Comparison of ENCODE assay signal across 13 cellular contexts in genomic region chr21:29092102-29092959, GRCh38. TPM values are rescaled to one million over a fixed set of nuclear protein-coding genes. Genes with fewer than 3 reads are reported as not detected.
DNase-seq lines count a peak whose midpoint lies in the region; ATAC-seq, FAIRE-seq and TF ChIP-seq lines count a peak whose summit lies in the region.
"Had no signal": no experiment of that assay in that cellular context is flagged by ENCODE, and none has a peak within 500 bp of the region (broad histone marks: within the 10 kb centered on the region; RNA-seq: fewer than 3 reads in every experiment).

No MANE protein-coding gene starts in this region.

- no peak for DNase-seq in heart right ventricle
- no peak for DNase-seq in left ventricle myocardium inferior
- no peak for DNase-seq in GM12878 (ENCODE audit: low read depth, low spot score)
- DNase-seq in HepG2 (ENCODE audit: low spot score) = no peak
- no peak for DNase-seq in NCI-H2107 (lab: John Stamatoyannopoulos, UW)
- no peak for DNase-seq in AG08396 (ENCODE audit: low spot score)
- no peak for DNase-seq in kidney
- DNase-seq: amniotic stem cell, SW 1271 had no signal

- intact Hi-C loops in heart right ventricle (cut with DNase I) = loop anchor here in 8 of 10 donors (5.0 to 10.0 kb wide), 9 partner anchors 35 to 760 kb away; no protein-coding TSS in a partner anchor
- intact Hi-C loops in left ventricle myocardium inferior (cut with micrococcal nuclease) = loop anchor here (10.0 kb wide), 1 partner anchor 52 kb away; no protein-coding TSS in a partner anchor
- intact Hi-C loops in GM12878 (cut with micrococcal nuclease; ENCODE audit: unreplicated experiment) = loop anchor here (10.0 kb wide), 1 partner anchor 382 kb away; no protein-coding TSS in a partner anchor
- intact Hi-C loops in HepG2 (cut with micrococcal nuclease; ENCODE audit: unreplicated experiment) = loop anchor here (10.0 kb wide), 1 partner anchor 382 kb away; no protein-coding TSS in a partner anchor
- intact Hi-C loops in kidney (cut with DNase I) = loop anchor here (10.0 kb wide), 1 partner anchor 282 kb away; no protein-coding TSS in a partner anchor

- BruUV-seq in GM12878 (replicated peaks; lab: Mats Ljungman, UMichigan) (no TSS peak), HepG2 (replicated peaks; lab: Mats Ljungman, UMichigan) (no TSS peak)

- RAD21 ChIA-PET in GM12878 (lab: Charles Lee; ENCODE audit: unreplicated experiment) = interaction anchor here (0.7 to 8.6 kb wide), 6 partner anchors 10 to 284 kb away, joined by 3 to 85 read pairs (median 5); no protein-coding TSS in a partner anchor

- H3K27me3 ChIP-seq in heart right ventricle = no peaks in the 10 kb centered on the region
- no peaks in the 10 kb centered on the region for H3K27me3 ChIP-seq in left ventricle myocardium inferior (ENCODE audit: low read depth)
- H3K27me3 ChIP-seq in GM12878 (replicated peaks in 1 of 2; ENCODE audit: control insufficient read depth in 2 of 2, insufficient read depth in 2 of 2, low read length in 1 of 2) = no peaks in the 10 kb centered on the region
- no peaks in the 10 kb centered on the region for H3K27me3 ChIP-seq in HepG2 (ENCODE audit: control insufficient read depth in 1 of 2, insufficient read depth in 2 of 2, low read length in 2 of 2)
- H3K27me3 ChIP-seq: esophagus muscularis mucosa had no signal

- H2AFZ ChIP-seq in GM12878 (ENCODE audit: control insufficient read depth, low read depth, low read length) (no peak overlapping the region), HepG2 (ENCODE audit: low read length) (peak overlapping the region; percentile 51)

- H4K20me1 ChIP-seq in GM12878 (ENCODE audit: control insufficient read depth, insufficient read depth) (no peaks in the 10 kb centered on the region), HepG2 (ENCODE audit: insufficient read depth, low read length) (no peaks in the 10 kb centered on the region)

- ATAC-seq in heart right ventricle = peak in 6 of 8 donors; percentile 19 to 59 (median 28)
- ATAC-seq in GM12878 = no peak
- peak; percentile 85 for ATAC-seq in HepG2
- ATAC-seq in GM21619 (IDR thresholded peaks at IDR 0.05; ENCODE audit: unreplicated experiment) = no peak

- H3K4me1 ChIP-seq in heart right ventricle (peaks cover 0 to 40% (median 0%) of the 10 kb centered on the region in 9 donors), left ventricle myocardium inferior (peaks cover 8% of the 10 kb centered on the region), GM12878 (ENCODE audit: control insufficient read depth, insufficient read depth, low read length) (no peaks in the 10 kb centered on the region), HepG2 (ENCODE audit: insufficient read depth, low read length) (peaks cover 17% of the 10 kb centered on the region), kidney (ENCODE audit: control insufficient read depth in 1 of 2, insufficient read depth in 1 of 2, low read depth in 1 of 2, low read length in 2 of 2) (no peaks in the 10 kb centered on the region)

- peak overlapping the region in 3 of 10 donors; percentile 10 to 39 (median 29) for H3K27ac ChIP-seq in heart right ventricle
- H3K27ac ChIP-seq in left ventricle myocardium inferior (replicated peaks) = no peak overlapping the region
- H3K27ac ChIP-seq in GM12878 (ENCODE audit: control insufficient read depth, insufficient read depth) = no peak overlapping the region
- no peak overlapping the region for H3K27ac ChIP-seq in HepG2 (ENCODE audit: extremely low read length, insufficient read depth, low read length)
- H3K27ac ChIP-seq in kidney (ENCODE audit: low read depth in 2 of 2, low read length in 2 of 2) = no peak overlapping the region
- H3K27ac ChIP-seq: esophagus muscularis mucosa, HL-60 had no signal

- POLR2A ChIA-PET in GM12878 (lab: Charles Lee) = no interaction called here
- POLR2A ChIA-PET in HepG2 (lab: Yijun Ruan, JAX) = interaction anchor here (1.4 kb wide), 1 partner anchor 18 kb away, joined by 6 read pairs; no protein-coding TSS in a partner anchor

- CTCF ChIA-PET in GM12878 (lab: Yijun Ruan, JAX) = interaction anchor here (0.7 to 12.5 kb wide), 6 partner anchors 10 to 280 kb away, joined by 3 to 235 read pairs (median 4); no protein-coding TSS in a partner anchor
- CTCF ChIA-PET in HepG2 (lab: Yijun Ruan, JAX; ENCODE audit: low intra/inter-chr PET ratio, low total read pairs) = no interaction called here

- FAIRE-seq in GM12878 (lab: Jason Lieb, UNC) (no peak), HepG2 (lab: Jason Lieb, UNC) (no peak), kidney (lab: Jason Lieb, UNC) (no peak)

- TF ChIP-seq POLR2A in GM12878 (IDR thresholded peaks at IDR 0.05; ENCODE audit: low read depth, low read length) (no peak), HepG2 (IDR thresholded peaks at IDR 0.05; ENCODE audit: insufficient read depth in 1 of 2, low read depth in 2 of 2, low read length in 2 of 2) (no peak)

- H3K4me3 ChIP-seq in heart right ventricle = no peak overlapping the region
- no peak overlapping the region for H3K4me3 ChIP-seq in left ventricle myocardium inferior
- H3K4me3 ChIP-seq in GM12878 = no peak overlapping the region
- H3K4me3 ChIP-seq in HepG2 (replicated peaks in 1 of 3; ENCODE audit: insufficient read depth in 1 of 3, low read depth in 2 of 3, low read length in 3 of 3) = peak overlapping the region in 1 of 3 experiments; percentile 50; a peak in 2 of 6 replicates
- no peak overlapping the region for H3K4me3 ChIP-seq in kidney (ENCODE audit: low read length in 2 of 2)
- H3K4me3 ChIP-seq: esophagus muscularis mucosa, lung had no signal

- WGBS in heart right ventricle, 2 donors = 56 to 67% methylated on average over 9 of the region's 9 CpGs
- 44% methylated on average over 9 of the region's 9 CpGs for WGBS in GM12878 (ENCODE audit: insufficient coverage, insufficient replicate concordance, low lambda C conversion rate, missing lambda C conversion rate)
- WGBS in HepG2 (ENCODE audit: low lambda C conversion rate) = 7% methylated on average over 9 of the region's 9 CpGs

- H3K79me2 ChIP-seq in GM12878 (ENCODE audit: control insufficient read depth, insufficient read depth, low read length) (no peaks in the 10 kb centered on the region), HepG2 (ENCODE audit: insufficient read depth, low read length) (no peaks in the 10 kb centered on the region)

- TF ChIP-seq EP300 in GM12878 (IDR thresholded peaks at IDR 0.05; ENCODE audit: borderline replicate concordance in 1 of 2, control insufficient read depth in 1 of 2, low read depth in 2 of 2, low read length in 2 of 2) (no peak), HepG2 (IDR thresholded peaks at IDR 0.05; ENCODE audit: low read depth in 2 of 2, low read length in 2 of 2) (no peak), HepG2 (CRISPR knock-in tag; IDR thresholded peaks at IDR 0.05; ENCODE audit: borderline replicate concordance) (no peak)

- in situ Hi-C loops in GM12878 (cut with MboI) (no loop called here), HepG2 (cut with HindIII; ENCODE audit: extremely low pct_ligation_motif_present, low pct_unique_long_range_greater_than_20kb) (loop anchor here (25.0 kb wide), 2 partner anchors 745 to 1995 kb away; no protein-coding TSS in a partner anchor)

- H3K9ac ChIP-seq in GM12878 (ENCODE audit: control insufficient read depth, insufficient read depth, low read length) (no peak overlapping the region), HepG2 (ENCODE audit: insufficient read depth, low read depth, low read length) (peak overlapping the region; percentile 9; the same call in 1 of the 2 replicates), kidney (ENCODE audit: low read length in 2 of 2) (no peak overlapping the region)

- TF ChIP-seq RAD21 in GM12878 (IDR thresholded peaks at IDR 0.05; ENCODE audit: insufficient read depth, low read depth, low read length) (peak; percentile 38), HepG2 (CRISPR knock-in tag; IDR thresholded peaks at IDR 0.05) (no peak)

- no peak for TF ChIP-seq CTCF in heart right ventricle (IDR thresholded peaks at IDR 0.05)
- TF ChIP-seq CTCF in left ventricle myocardium inferior (IDR thresholded peaks at IDR 0.05; ENCODE audit: borderline replicate concordance) = no peak
- 0 out of 6 replicates have a peak, but pooled peaks of 1 of the 3 experiments have one; percentile 14 for TF ChIP-seq CTCF in GM12878 (IDR thresholded peaks at IDR 0.05 in 2 of 3, conservative IDR thresholded peaks at IDR 0.05 in 1 of 3; ENCODE audit: control insufficient read depth in 2 of 3, extremely low read depth in 1 of 3, insufficient read depth in 1 of 3, low read depth in 3 of 3, low read length in 3 of 3)
- no peak for TF ChIP-seq CTCF in HepG2 (CRISPR knock-in tag; IDR thresholded peaks at IDR 0.05)
- TF ChIP-seq CTCF in kidney (IDR thresholded peaks at IDR 0.05; ENCODE audit: borderline replicate concordance, extremely low read depth, insufficient read depth) = no peak

- H3K36me3 ChIP-seq in heart right ventricle = peaks cover 0 to 3% (median 0%) of the 10 kb centered on the region in 9 donors
- H3K36me3 ChIP-seq in left ventricle myocardium inferior = no peaks in the 10 kb centered on the region
- H3K36me3 ChIP-seq in GM12878 (ENCODE audit: control insufficient read depth in 2 of 2, insufficient read depth in 2 of 2, low read length in 1 of 2) = peaks cover 0 to 4% of the 10 kb centered on the region in 2 experiments; a peak in 1 of 4 replicates
- H3K36me3 ChIP-seq in HepG2 (replicated peaks in 1 of 2; ENCODE audit: control insufficient read depth in 1 of 2, insufficient read depth in 2 of 2, low read length in 2 of 2) = no peaks in the 10 kb centered on the region
- no peaks in the 10 kb centered on the region for H3K36me3 ChIP-seq in kidney (ENCODE audit: control insufficient read depth in 1 of 2, insufficient read depth in 2 of 2, low read length in 2 of 2)

- no peak overlapping the region for H3K4me2 ChIP-seq in GM12878 (ENCODE audit: control insufficient read depth, insufficient read depth)
- peak overlapping the region; percentile 77 for H3K4me2 ChIP-seq in HepG2 (ENCODE audit: low read depth, low read length)

- H3K9me3 ChIP-seq in heart right ventricle (peaks cover 0 to 5% (median 0%) of the 10 kb centered on the region in 11 donors), left ventricle myocardium inferior (replicated peaks) (no peaks in the 10 kb centered on the region), GM12878 (replicated peaks; ENCODE audit: control insufficient read depth, insufficient read depth, low read length) (no peaks in the 10 kb centered on the region), HepG2 (ENCODE audit: low read length) (no peaks in the 10 kb centered on the region), kidney (ENCODE audit: control insufficient read depth in 1 of 2, low read length in 2 of 2) (no peaks in the 10 kb centered on the region)
- H3K9me3 ChIP-seq: esophagus muscularis mucosa had no signal

- SMC1A ChIA-PET in GM12878 (lab: Charles Lee; ENCODE audit: uncharacterized antibody, unreplicated experiment) = interaction anchor here (0.8 to 10.3 kb wide), 20 partner anchors 10 to 384 kb away, joined by 3 to 114 read pairs (median 4); no protein-coding TSS in a partner anchor

RNA-seq across cellular contexts. Expression of gene CCT8, which starts 18.9 kb away (rescaled TPM):
- 100 to 1,000 TPM in 7 of 10 donors, 10 to 100 TPM in 3; 90.0 to 126 (median 112) TPM for total RNA-seq in heart right ventricle
- polyA plus RNA-seq in heart right ventricle = 100 to 1,000 TPM in 1 of 2 donors, 10 to 100 TPM in 1; 75.6 to 156 TPM
- 104 TPM for total RNA-seq in left ventricle myocardium inferior
- 130 and 142 TPM in 2 replicates for total RNA-seq in GM12878 (2013; cell fraction: nucleolus; rRNA removed)
- total RNA-seq in GM12878 (2014; rRNA removed) = 321 and 373 TPM in 2 replicates
- 454 and 466 TPM in 2 replicates for total RNA-seq in GM12878 (2014; rRNA removed; fragmentation: Illumina TruSeq; extraction: Trizol)
- 343 and 351 TPM in 2 replicates for total RNA-seq in GM12878 (2021)
- 233 TPM for polyA plus RNA-seq in GM12878 (2011; ENCODE audit: low read depth)
- polyA plus RNA-seq in GM12878 (2011; rRNA removed) = 402 and 618 TPM in 2 replicates
- polyA plus RNA-seq in GM12878 (2011; cell fraction: cytosol; rRNA removed) = 184 and 218 TPM in 2 replicates
- 162 and 191 TPM in 2 replicates for polyA plus RNA-seq in GM12878 (2011; cell fraction: nucleus; rRNA removed)
- polyA plus RNA-seq in GM12878 (2012) = 301 and 379 TPM in 2 replicates
- polyA plus RNA-seq in GM12878 (2014; fragmentation: Illumina TruSeq; extraction: Trizol) = 476 and 541 TPM in 2 replicates
- polyA plus RNA-seq in GM12878 (2014; fragmentation: Nextera tagmentation; extraction: Ambion mirVana) = 100 to 1,000 TPM; 510 to 696 TPM
- 293 and 348 TPM in 2 replicates for polyA plus RNA-seq in GM12878 (2014; rRNA removed)
- 100 to 1,000 TPM; 515 TPM for polyA plus RNA-seq in GM12878 (2016; fragmentation: Nextera tagmentation; extraction: Ambion mirVana)
- 267 and 316 TPM in 2 replicates for polyA minus RNA-seq in GM12878 (2011; rRNA and poly(A)+ RNA removed)
- polyA minus RNA-seq in GM12878 (2011; cell fraction: cytosol; rRNA and poly(A)+ RNA removed) = 119 and 142 TPM in 2 replicates
- 56.3 and 75.4 TPM in 2 replicates for polyA minus RNA-seq in GM12878 (2011; cell fraction: nucleus; rRNA and poly(A)+ RNA removed)
- 325 and 538 TPM in 2 replicates for total RNA-seq in HepG2 (2016; rRNA removed; fragmentation: Illumina TruSeq; extraction: Trizol)
- total RNA-seq in HepG2 (2016; cell fraction: cytosol; rRNA removed; fragmentation: Illumina TruSeq; extraction: Trizol; ENCODE audit: low read depth) = 81.4 and 96.3 TPM in 2 replicates
- total RNA-seq in HepG2 (2016; cell fraction: insoluble cytoplasmic fraction; rRNA removed; fragmentation: Illumina TruSeq; extraction: Trizol) = 336 and 530 TPM in 2 replicates
- total RNA-seq in HepG2 (2016; cell fraction: membrane; rRNA removed; fragmentation: Illumina TruSeq; extraction: Trizol) = 134 and 165 TPM in 2 replicates
- 137 and 155 TPM in 2 replicates for total RNA-seq in HepG2 (2016; cell fraction: nucleus; rRNA removed; fragmentation: Illumina TruSeq; extraction: Trizol)
- 87.0 and 127 TPM in 2 replicates for polyA plus RNA-seq in HepG2 (2011; rRNA removed)
- 80.0 and 97.4 TPM in 2 replicates for polyA plus RNA-seq in HepG2 (2011; cell fraction: cytosol; rRNA removed)
- polyA plus RNA-seq in HepG2 (2011; cell fraction: nucleus; rRNA removed) = 53.9 and 70.6 TPM in 2 replicates
- 174 and 217 TPM in 2 replicates for polyA plus RNA-seq in HepG2 (2012)
- 45.9 and 52.2 TPM in 2 replicates for polyA plus RNA-seq in HepG2 (2016; cell fraction: cytosol; fragmentation: Illumina TruSeq; extraction: Trizol; ENCODE audit: low read depth)
- 406 and 427 TPM in 2 replicates for polyA plus RNA-seq in HepG2 (2016; cell fraction: insoluble cytoplasmic fraction; fragmentation: Illumina TruSeq; extraction: Trizol; ENCODE audit: low read depth)
- 80.8 and 98.2 TPM in 2 replicates for polyA plus RNA-seq in HepG2 (2016; cell fraction: membrane; fragmentation: Illumina TruSeq; extraction: Trizol; ENCODE audit: low read depth)
- polyA plus RNA-seq in HepG2 (2016; cell fraction: nucleus; fragmentation: Illumina TruSeq; extraction: Trizol; ENCODE audit: insufficient read depth, low read depth) = 196 and 213 TPM in 2 replicates
- polyA minus RNA-seq in HepG2 (2011; rRNA and poly(A)+ RNA removed; ENCODE audit: low replicate concordance) = 56.7 and 122 TPM in 2 replicates
- 110 and 112 TPM in 2 replicates for polyA minus RNA-seq in HepG2 (2011; cell fraction: cytosol; rRNA and poly(A)+ RNA removed)
- 74.0 and 108 TPM in 2 replicates for polyA minus RNA-seq in HepG2 (2011; cell fraction: nucleus; rRNA and poly(A)+ RNA removed)
- total RNA-seq in kidney = 101 TPM
- polyA plus RNA-seq in kidney (ENCODE audit: insufficient read depth, low read depth, low replicate concordance) = 119 TPM

RNA-seq across cellular contexts. Expression of gene MAP3K7CL, which starts 38.1 kb away (rescaled TPM):
- total RNA-seq in heart right ventricle (10 to 100 TPM in 3 of 10 donors, 1 to 10 TPM in 4, under 1 TPM in 3; 0.64 to 62.1 (median 4.3) TPM), left ventricle myocardium inferior (2.1 TPM), GM12878 (2014; rRNA removed) (5.6 TPM in 2 replicates), GM12878 (2014; rRNA removed; fragmentation: Illumina TruSeq; extraction: Trizol) (5.5 and 5.8 TPM in 2 replicates), GM12878 (2021) (6.2 and 7.7 TPM in 2 replicates), HepG2 (2016; rRNA removed; fragmentation: Illumina TruSeq; extraction: Trizol) (0.15 TPM in 1 of 2 replicates, not detected in the other), kidney (12.7 TPM)
- polyA plus RNA-seq in heart right ventricle (1 to 10 TPM; 2.6 to 3.2 TPM), GM12878 (2011; rRNA removed) (13.3 and 14.2 TPM in 2 replicates), GM12878 (2014; fragmentation: Illumina TruSeq; extraction: Trizol) (7.3 and 7.4 TPM in 2 replicates), GM12878 (2014; fragmentation: Nextera tagmentation; extraction: Ambion mirVana) (10 to 100 TPM; 13.1 to 19.7 TPM), GM12878 (2014; rRNA removed) (3.2 and 4.2 TPM in 2 replicates), GM12878 (2016; fragmentation: Nextera tagmentation; extraction: Ambion mirVana) (1 to 10 TPM; 4.2 to 5.8 TPM), HepG2 (2011; rRNA removed) (0.04 TPM in 1 of 2 replicates, not detected in the other), kidney (ENCODE audit: insufficient read depth, low read depth, low replicate concordance) (5.4 TPM)
- total RNA-seq in GM12878 (2013; cell fraction: nucleolus; rRNA removed) = 50.2 and 57.6 TPM in 2 replicates
- 6.5 TPM for polyA plus RNA-seq in GM12878 (2011; ENCODE audit: low read depth)
- 10.4 and 11.7 TPM in 2 replicates for polyA plus RNA-seq in GM12878 (2011; cell fraction: cytosol; rRNA removed)
- 21.8 and 26.7 TPM in 2 replicates for polyA plus RNA-seq in GM12878 (2011; cell fraction: nucleus; rRNA removed)
- 7.1 and 8.8 TPM in 2 replicates for polyA plus RNA-seq in GM12878 (2012)
- 15.2 and 16.9 TPM in 2 replicates for polyA minus RNA-seq in GM12878 (2011; rRNA and poly(A)+ RNA removed)
- polyA minus RNA-seq in GM12878 (2011; cell fraction: cytosol; rRNA and poly(A)+ RNA removed) = 2.9 and 6.9 TPM in 2 replicates
- polyA minus RNA-seq in GM12878 (2011; cell fraction: nucleus; rRNA and poly(A)+ RNA removed) = 16.3 and 29.5 TPM in 2 replicates
- total RNA-seq in HepG2 (2016; cell fraction: cytosol; rRNA removed; fragmentation: Illumina TruSeq; extraction: Trizol; ENCODE audit: low read depth) = not detected in 2 replicates
- 0.37 TPM in 1 of 2 replicates, not detected in the other for total RNA-seq in HepG2 (2016; cell fraction: insoluble cytoplasmic fraction; rRNA removed; fragmentation: Illumina TruSeq; extraction: Trizol)
- total RNA-seq in HepG2 (2016; cell fraction: membrane; rRNA removed; fragmentation: Illumina TruSeq; extraction: Trizol) = not detected in 2 replicates
- total RNA-seq in HepG2 (2016; cell fraction: nucleus; rRNA removed; fragmentation: Illumina TruSeq; extraction: Trizol) = not detected in 2 replicates
- polyA plus RNA-seq in HepG2 (2011; cell fraction: cytosol; rRNA removed) = 0.04 TPM in 1 of 2 replicates, not detected in the other
- not detected in 2 replicates for polyA plus RNA-seq in HepG2 (2011; cell fraction: nucleus; rRNA removed)
- polyA plus RNA-seq in HepG2 (2012) = not detected in 2 replicates
- polyA plus RNA-seq in HepG2 (2016; cell fraction: cytosol; fragmentation: Illumina TruSeq; extraction: Trizol; ENCODE audit: low read depth) = 0.18 TPM in 1 of 2 replicates, not detected in the other
- not detected in 2 replicates for polyA plus RNA-seq in HepG2 (2016; cell fraction: insoluble cytoplasmic fraction; fragmentation: Illumina TruSeq; extraction: Trizol; ENCODE audit: low read depth)
- 0.13 and 0.19 TPM in 2 replicates for polyA plus RNA-seq in HepG2 (2016; cell fraction: membrane; fragmentation: Illumina TruSeq; extraction: Trizol; ENCODE audit: low read depth)
- polyA plus RNA-seq in HepG2 (2016; cell fraction: nucleus; fragmentation: Illumina TruSeq; extraction: Trizol; ENCODE audit: insufficient read depth, low read depth) = not detected in 2 replicates
- 5.5 TPM in 1 of 2 replicates, not detected in the other for polyA minus RNA-seq in HepG2 (2011; rRNA and poly(A)+ RNA removed; ENCODE audit: low replicate concordance)
- polyA minus RNA-seq in HepG2 (2011; cell fraction: cytosol; rRNA and poly(A)+ RNA removed) = not detected in 2 replicates
- polyA minus RNA-seq in HepG2 (2011; cell fraction: nucleus; rRNA and poly(A)+ RNA removed) = not detected in 2 replicates

Comparison
In these comparisons a context has a peak if more than half of its experiments do, and no peak if none do; other contexts are left out.
1. ATAC-seq: peak in heart right ventricle (6 of 8) and HepG2 (single experiment); none in GM12878 (single experiment) and GM21619 (single experiment).